In the genomic region with DNA sequence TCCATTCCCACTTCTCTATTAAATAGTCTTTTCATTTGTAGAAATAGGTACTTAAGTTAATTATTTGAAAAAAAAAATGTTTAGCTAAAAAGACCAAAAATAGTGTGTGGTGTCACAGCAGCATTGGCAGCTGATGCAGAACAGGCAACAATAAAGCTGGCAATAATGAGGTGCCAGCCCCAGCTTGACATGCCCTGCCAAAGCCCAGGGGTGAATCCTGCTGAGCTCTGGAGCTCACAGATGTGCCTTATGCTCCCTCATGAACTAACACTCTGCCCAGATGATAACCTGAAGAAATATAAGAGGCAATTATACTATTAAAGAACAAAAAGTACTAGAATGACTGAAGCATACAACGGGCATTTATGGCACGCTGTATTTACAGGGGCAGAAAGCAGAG, we compare ENCODE assay signal across 25 cellular contexts.
A peak's percentile ranks its signal among the peaks of the same experiment; 100 is the strongest.
DNase-seq lines count a peak whose midpoint lies in the region; ATAC-seq, FAIRE-seq and TF ChIP-seq lines count a peak whose summit lies in the region.
"Had no signal": no experiment of that assay in that cellular context is flagged by ENCODE, and none has a peak within 500 bp of the region (broad histone marks: within the 10 kb centered on the region; RNA-seq: fewer than 3 reads in every experiment).

No MANE protein-coding gene starts in this region.

- intact Hi-C loops in psoas muscle (cut with DNase I), result loop anchor here in 1 of 2 donors (5.0 kb wide), 1 partner anchor 34 kb away; no protein-coding TSS in a partner anchor

- peak; percentile 75 for FAIRE-seq in frontal cortex (lab: Jason Lieb, UNC)
- FAIRE-seq: GM18507 had no signal

- TF ChIP-seq CTCF in psoas muscle (IDR thresholded peaks at IDR 0.05), result no peak

- H3K36me3 ChIP-seq in psoas muscle (ENCODE audit: insufficient read depth in 1 of 2, low read depth in 1 of 2), result no peaks in the 10 kb centered on the region
- H3K36me3 ChIP-seq: right lobe of liver, WERI-Rb-1 had no signal

- ATAC-seq in psoas muscle (peak; percentile 57 to 85 (median 78)), GM18858 (IDR thresholded peaks at IDR 0.05; ENCODE audit: unreplicated experiment) (no peak)
- ATAC-seq: right lobe of liver, T-helper 17 cell had no signal

- no peaks in the 10 kb centered on the region for H3K9me3 ChIP-seq in psoas muscle
- H3K9me3 ChIP-seq: right lobe of liver had no signal

- H3K27ac ChIP-seq in psoas muscle, result no peak overlapping the region
- H3K27ac ChIP-seq: right lobe of liver, WERI-Rb-1 had no signal

- DNase-seq in NCI-H1105 (lab: John Stamatoyannopoulos, UW), result peak; percentile 81
- DNase-seq in NCI-H2171 (lab: John Stamatoyannopoulos, UW), result peak; percentile 66
- no peak for DNase-seq in frontal cortex (ENCODE audit: low spot score in 2 of 2)
- no peak for DNase-seq in psoas muscle
- DNase-seq in HPDE6-E6E7 (ENCODE audit: extremely low spot score), result no peak
- no peak for DNase-seq in GOT3 (lab: John Stamatoyannopoulos, UW)
- no peak for DNase-seq in HCEC 1CT
- DNase-seq: activated CD4-positive, alpha-beta memory T cell treated with anti-CD3 and anti-CD28 coated beads for 36 hours; activated naive CD4-positive, alpha-beta T cell; amniotic stem cell; CD8-positive, alpha-beta memory T cell; EL; immature natural killer cell; Karpas-422; NCI-H526; occipital lobe; right lobe of liver; SIG-M5; stimulated activated naive CD4-positive, alpha-beta T cell; T-helper 17 cell; trophoblast cell; WERI-Rb-1 had no signal

- WGBS in psoas muscle, 3 donors, result 38 to 72% (median 49%) methylated on average over 2 of the region's 2 CpGs

- no peak overlapping the region for H3K4me3 ChIP-seq in psoas muscle
- H3K4me3 ChIP-seq: lung, right lobe of liver had no signal

- H3K27me3 ChIP-seq in psoas muscle (ENCODE audit: insufficient read depth in 3 of 3, low read length in 2 of 3), result no peaks in the 10 kb centered on the region
- H3K27me3 ChIP-seq: right lobe of liver had no signal

- peaks cover 39% of the 10 kb centered on the region for H3K4me1 ChIP-seq in psoas muscle
- H3K4me1 ChIP-seq: right lobe of liver had no signal

Comparison
In these comparisons a context has a peak if more than half of its experiments do, and no peak if none do; other contexts are left out.
1. DNase-seq: peak in NCI-H1105 (single experiment) and NCI-H2171 (single experiment); none in frontal cortex (0 of 2), psoas muscle (0 of 2), HPDE6-E6E7 (single experiment), GOT3 (single experiment) and HCEC 1CT (single experiment).